10 cellular contexts compared by ENCODE assay signal in the genomic region with DNA sequence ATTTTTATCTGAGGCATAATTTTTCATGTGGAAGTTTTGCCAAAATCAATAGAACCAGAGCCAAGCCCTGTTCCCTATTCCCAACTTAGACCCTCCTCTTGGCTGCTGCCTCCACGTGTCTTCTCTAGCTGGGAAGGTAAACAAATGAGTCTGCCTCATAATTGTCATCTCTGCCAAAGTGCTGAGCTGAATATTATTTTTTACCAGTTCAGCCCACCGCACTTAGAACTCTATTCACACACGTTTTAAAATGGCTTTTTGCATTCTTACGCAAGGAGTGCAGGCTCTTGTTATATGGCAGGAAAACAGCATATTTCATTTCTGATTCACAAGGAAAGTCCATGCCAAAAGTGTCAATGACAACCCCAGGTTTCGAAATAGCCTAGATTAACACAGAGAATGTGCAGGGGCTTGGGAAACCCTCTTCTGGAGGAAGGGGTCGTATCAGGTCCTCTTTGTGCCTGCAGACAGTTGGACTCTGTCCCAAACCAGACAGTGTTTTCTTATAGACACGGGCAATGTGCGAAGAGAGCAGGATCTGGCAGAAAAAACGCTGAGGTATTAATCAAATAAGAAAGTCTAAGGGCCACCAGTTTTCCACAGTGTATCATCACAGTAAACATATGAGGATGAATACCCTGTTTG.
DNase-seq lines count a peak whose midpoint lies in the region; ATAC-seq, FAIRE-seq and TF ChIP-seq lines count a peak whose summit lies in the region.
"Had no signal": no experiment of that assay in that cellular context is flagged by ENCODE, and none has a peak within 500 bp of the region (broad histone marks: within the 10 kb centered on the region; RNA-seq: fewer than 3 reads in every experiment).

No MANE protein-coding gene starts in this region.

- intact Hi-C loops in Right ventricle myocardium inferior (cut with DNase I) (no loop called here), cardiac septum (cut with DNase I) (no loop called here), endothelial cell of umbilical vein (cut with micrococcal nuclease) (loop anchor here (2.0 kb wide), 1 partner anchor 50 kb away; no protein-coding TSS in a partner anchor), vagina (cut with DNase I) (loop anchor here (5.0 kb wide), 1 partner anchor 866 kb away; the partner anchor contains the start of gene EBF3)

- dilution Hi-C loops in endothelial cell of umbilical vein (cut with MboI; ENCODE audit: extremely low pct_ligation_motif_present, low sequenced_read_pairs) = no loop called here

- CTCF ChIA-PET in endothelial cell of umbilical vein (lab: Charles Lee) = interaction anchor here (1.2 kb wide), 1 partner anchor 236 kb away, joined by 3 read pairs; no protein-coding TSS in a partner anchor

- H3K4me1 ChIP-seq in endothelial cell of umbilical vein (ENCODE audit: control insufficient read depth, extremely low read depth, insufficient read depth, low read length) (peaks cover 7% of the 10 kb centered on the region), lung (ENCODE audit: control insufficient read depth in 2 of 2, insufficient read depth in 2 of 2, low read length in 2 of 2) (peaks cover 0 to 4% of the 10 kb centered on the region in 2 donors), vagina (peaks cover 19% of the 10 kb centered on the region)

- peak; percentile 62 for FAIRE-seq in endothelial cell of umbilical vein (lab: Jason Lieb, UNC)

- POLR2A ChIA-PET in endothelial cell of umbilical vein (lab: Charles Lee) = interaction anchor here (1.0 kb wide), 1 partner anchor 28 kb away, joined by 3 read pairs; no protein-coding TSS in a partner anchor

- H3K27me3 ChIP-seq in endothelial cell of umbilical vein (ENCODE audit: control insufficient read depth in 2 of 2, insufficient read depth in 2 of 2, low read length in 2 of 2) (peaks cover 0 to 2% of the 10 kb centered on the region in 2 experiments), lung (ENCODE audit: control insufficient read depth, insufficient read depth) (peaks cover 4% of the 10 kb centered on the region), vagina (no peaks in the 10 kb centered on the region)

- no TSS peak for BruUV-seq in endothelial cell of umbilical vein (replicated peaks; lab: Mats Ljungman, UMichigan)

- H2AFZ ChIP-seq in endothelial cell of umbilical vein (ENCODE audit: low read depth, low read length) = peak overlapping the region; percentile 32
- H2AFZ ChIP-seq: GM23338 had no signal

- DNase-seq in Right ventricle myocardium inferior (ENCODE audit: missing footprints) = no peak
- no peak for DNase-seq in cardiac septum (ENCODE audit: low spot score)
- peak; percentile 80 for DNase-seq in endothelial cell of umbilical vein (ENCODE audit: low read depth, low spot score)
- peak; percentile 43 for DNase-seq in lung (ENCODE audit: low spot score)
- peak; percentile 28 to 91 for DNase-seq in vagina (ENCODE audit: extremely low spot score in 2 of 2)
- no peak for DNase-seq in NCI-H187 (lab: John Stamatoyannopoulos, UW)
- no peak for DNase-seq in SW480 (ENCODE audit: low spot score)
- DNase-seq: activated CD4-positive, alpha-beta T cell treated with anti-CD3 and anti-CD28 coated beads, Interleukin-2, amount 50 U/mL, for 4 hours had no signal

- H3K79me2 ChIP-seq in endothelial cell of umbilical vein (ENCODE audit: control insufficient read depth, insufficient read depth, low read length) = no peaks in the 10 kb centered on the region

- H3K4me3 ChIP-seq in endothelial cell of umbilical vein (replicated peaks in 1 of 3; ENCODE audit: insufficient read depth in 1 of 3, low read depth in 1 of 3, low read length in 3 of 3) (no peak overlapping the region), lung (no peak overlapping the region), vagina (no peak overlapping the region)
- H3K4me3 ChIP-seq: GM23338 had no signal

- H3K9ac ChIP-seq in endothelial cell of umbilical vein (replicated peaks; ENCODE audit: extremely low read depth, insufficient read depth, low read length) = no peak overlapping the region

- no peaks in the 10 kb centered on the region for H3K9me1 ChIP-seq in endothelial cell of umbilical vein (replicated peaks; ENCODE audit: control insufficient read depth, extremely low read depth, insufficient read depth, low read length)

- H3K4me2 ChIP-seq in endothelial cell of umbilical vein (ENCODE audit: insufficient read depth, low read length) = no peak overlapping the region
- H3K4me2 ChIP-seq: GM23338 had no signal

- H4K20me1 ChIP-seq in endothelial cell of umbilical vein (replicated peaks; ENCODE audit: control insufficient read depth, extremely low read depth, insufficient read depth, low read length) = no peaks in the 10 kb centered on the region

- ATAC-seq in Right ventricle myocardium inferior = peak; percentile 89
- peak; percentile 78 for ATAC-seq in lung (ENCODE audit: insufficient read depth, low FRiP score)
- no peak for ATAC-seq in GM21381 (IDR thresholded peaks at IDR 0.05; ENCODE audit: unreplicated experiment)
- ATAC-seq: GM23338 had no signal

- TF ChIP-seq CTCF in endothelial cell of umbilical vein (IDR thresholded peaks at IDR 0.05; ENCODE audit: extremely low read depth in 1 of 2, insufficient read depth in 1 of 2, low read depth in 1 of 2, low read length in 2 of 2) = no peak
- no peak for TF ChIP-seq CTCF in lung (IDR thresholded peaks at IDR 0.05; ENCODE audit: control extremely low read depth, extremely low read depth)
- TF ChIP-seq CTCF in vagina (IDR thresholded peaks at IDR 0.05) = no peak

- 27 to 35% methylated on average over 9 of the region's 9 CpGs for WGBS in lung, 2 donors

- H3K9me3 ChIP-seq in endothelial cell of umbilical vein (replicated peaks; ENCODE audit: control insufficient read depth, insufficient read depth, low read length) (no peaks in the 10 kb centered on the region), lung (ENCODE audit: control insufficient read depth in 2 of 2, insufficient read depth in 1 of 2, low read length in 1 of 2) (peaks cover 0 to 6% of the 10 kb centered on the region in 2 donors), vagina (no peaks in the 10 kb centered on the region)

- H3K36me3 ChIP-seq in endothelial cell of umbilical vein (ENCODE audit: control insufficient read depth in 2 of 2, extremely low read depth in 1 of 2, insufficient read depth in 2 of 2, low read length in 2 of 2) = no peaks in the 10 kb centered on the region
- H3K36me3 ChIP-seq in lung (ENCODE audit: control insufficient read depth in 2 of 2, insufficient read depth in 2 of 2, low read length in 2 of 2) = no peaks in the 10 kb centered on the region
- no peaks in the 10 kb centered on the region for H3K36me3 ChIP-seq in vagina

- H3K27ac ChIP-seq in endothelial cell of umbilical vein (ENCODE audit: insufficient read depth, low read depth, low read length) (no peak overlapping the region), lung (ENCODE audit: low read depth in 1 of 2, low read length in 1 of 2) (no peak overlapping the region), vagina (peak overlapping the region; percentile 54)

- no peak for TF ChIP-seq POLR2A in endothelial cell of umbilical vein (IDR thresholded peaks at IDR 0.05; ENCODE audit: low read depth, low read length)
- TF ChIP-seq POLR2A in vagina (IDR thresholded peaks at IDR 0.05) = no peak

TF ChIP-seq in endothelial cell of umbilical vein, 7 proteins besides CTCF, POLR2A, EP300 and RAD21:
- TF ChIP-seq EZH2 (IDR thresholded peaks at IDR 0.05; ENCODE audit: borderline replicate concordance, low read depth, low read length, severe bottlenecking) (no peak), MYC (IDR thresholded peaks at IDR 0.05; ENCODE audit: low read depth, low read length) (no peak), FOS (IDR thresholded peaks at IDR 0.05; ENCODE audit: borderline replicate concordance, insufficient read depth, low read length) (no peak), MAX (IDR thresholded peaks at IDR 0.05; ENCODE audit: insufficient read depth, insufficient read length) (no peak), JUN (IDR thresholded peaks at IDR 0.05; ENCODE audit: borderline replicate concordance, insufficient read depth, insufficient read length, low read depth) (no peak), GATA2 (IDR thresholded peaks at IDR 0.05; ENCODE audit: insufficient read depth, insufficient read length, low read depth, low read length) (no peak), POLR2AphosphoS5 (IDR thresholded peaks at IDR 0.05; ENCODE audit: insufficient read depth, low read depth, low read length) (no peak)
TF ChIP-seq in endothelial cell of umbilical vein: peak in this region for 0.

Comparison
In these comparisons a context has a peak if more than half of its experiments do, and no peak if none do; other contexts are left out.
1. DNase-seq: peak in endothelial cell of umbilical vein (single experiment), lung (single experiment) and vagina (2 of 2); none in Right ventricle myocardium inferior (single experiment), cardiac septum (single experiment), NCI-H187 (0 of 2) and SW480 (single experiment).
2. intact Hi-C loops: an anchor here in endothelial cell of umbilical vein (2.0 kb wide) and vagina (5.0 kb wide); none called in Right ventricle myocardium inferior and cardiac septum.